Comparison of ENCODE assay signal across 30 cellular contexts in genomic region chr13:102470283-102470920, GRCh38.
"Had no signal": no experiment of that assay in that cellular context is flagged by ENCODE, and none has a peak within 500 bp of the region (broad histone marks: within the 10 kb centered on the region; RNA-seq: fewer than 3 reads in every experiment).

No MANE protein-coding gene starts in this region.

- ATAC-seq: activated naive CD8-positive, alpha-beta T cell treated with anti-CD3 and anti-CD28 coated beads, Interleukin-2, amount 50 U/mL, for 24 hours; gastrocnemius medialis; natural killer cell treated with Interleukin-12 subunit alpha and Interleukin-12 subunit beta and Interleukin-15 and Interleukin-18, amount 100 ng/mL, for 72 hours; right lobe of liver; stimulated activated naive B cell treated with anti-CD40 and anti-IgM and Interleukin-4, amounts not matched to agents 10 μg/mL and 1 μg/mL and 100 μg/mL, for 72 hours; T-helper 17 cell; upper lobe of right lung had no signal

- H3K27ac Mint-ChIP-seq: activated CD4-positive, alpha-beta memory T cell treated with anti-CD3 and anti-CD28 coated beads, Interleukin-2, amount 10 ng/mL, durations not matched to agents 7 days and 5 days; activated CD4-positive, alpha-beta T cell treated with anti-CD3 and anti-CD28 coated beads, Interleukin-2, amount 10 ng/mL, durations not matched to agents 7 days and 5 days; activated naive CD4-positive, alpha-beta T cell treated with anti-CD3 and anti-CD28 coated beads, Interleukin-2, amount 50 U/mL, for 24 hours; activated naive CD8-positive, alpha-beta T cell treated with anti-CD3 and anti-CD28 coated beads, Interleukin-2, amount 50 U/mL, for 24 hours; activated T-cell treated with anti-CD3 and anti-CD28 coated beads, Interleukin-2, amount 50 U/mL, for 24 hours; dendritic cell treated with granulocyte-macrophage colony-stimulating factor and Interleukin-4, amounts not matched to agents 40 ng/mL and 50 ng/mL, for 4 days; natural killer cell treated with Interleukin-12 subunit alpha and Interleukin-12 subunit beta and Interleukin-15 and Interleukin-18, amount 100 ng/mL, for 72 hours; progenitor cell of endocrine pancreas; stimulated activated naive B cell treated with anti-CD40 and anti-IgM and Interleukin-4, amounts not matched to agents 10 μg/mL and 1 μg/mL and 100 μg/mL, for 72 hours; T-helper 17 cell had no signal

- H3K36me3 Mint-ChIP-seq: activated naive CD4-positive, alpha-beta T cell treated with anti-CD3 and anti-CD28 coated beads, Interleukin-2, amount 50 U/mL, for 24 hours; natural killer cell treated with Interleukin-12 subunit alpha and Interleukin-12 subunit beta and Interleukin-15 and Interleukin-18, amount 100 ng/mL, for 72 hours; stimulated activated naive B cell treated with anti-CD40 and anti-IgM and Interleukin-4, amounts not matched to agents 10 μg/mL and 1 μg/mL and 100 μg/mL, for 72 hours had no signal

- H3K79me2 ChIP-seq: hepatocyte had no signal

- H3K36me3 ChIP-seq: breast epithelium, esophagus squamous epithelium, gastrocnemius medialis, left ventricle myocardium inferior, ovary, right lobe of liver, stomach, thyroid gland, upper lobe of right lung had no signal

- H3K9me3 Mint-ChIP-seq: activated CD4-positive, alpha-beta memory T cell treated with anti-CD3 and anti-CD28 coated beads, Interleukin-2, amount 10 ng/mL, durations not matched to agents 7 days and 5 days; activated CD4-positive, alpha-beta T cell treated with anti-CD3 and anti-CD28 coated beads, Interleukin-2, amount 10 ng/mL, durations not matched to agents 7 days and 5 days; activated naive CD4-positive, alpha-beta T cell treated with anti-CD3 and anti-CD28 coated beads, Interleukin-2, amount 50 U/mL, for 24 hours; activated naive CD8-positive, alpha-beta T cell treated with anti-CD3 and anti-CD28 coated beads, Interleukin-2, amount 50 U/mL, for 24 hours; activated T-cell treated with anti-CD3 and anti-CD28 coated beads, Interleukin-2, amount 50 U/mL, for 24 hours; dendritic cell treated with granulocyte-macrophage colony-stimulating factor and Interleukin-4, amounts not matched to agents 40 ng/mL and 50 ng/mL, for 4 days; natural killer cell treated with Interleukin-12 subunit alpha and Interleukin-12 subunit beta and Interleukin-15 and Interleukin-18, amount 100 ng/mL, for 72 hours had no signal

- H3K4me2 ChIP-seq: hepatocyte had no signal

- H3K27ac ChIP-seq: breast epithelium, epithelial cell of prostate, esophagus squamous epithelium, gastrocnemius medialis, hepatocyte, left ventricle myocardium inferior, ovary, right lobe of liver, skin epidermis, stomach, thyroid gland, upper lobe of right lung had no signal

- H3K4me3 Mint-ChIP-seq: activated CD4-positive, alpha-beta memory T cell treated with anti-CD3 and anti-CD28 coated beads, Interleukin-2, amount 10 ng/mL, durations not matched to agents 7 days and 5 days; activated CD4-positive, alpha-beta T cell treated with anti-CD3 and anti-CD28 coated beads, Interleukin-2, amount 10 ng/mL, durations not matched to agents 7 days and 5 days; activated naive CD4-positive, alpha-beta T cell treated with anti-CD3 and anti-CD28 coated beads, Interleukin-2, amount 50 U/mL, for 24 hours; activated naive CD8-positive, alpha-beta T cell treated with anti-CD3 and anti-CD28 coated beads, Interleukin-2, amount 50 U/mL, for 24 hours; activated T-cell treated with anti-CD3 and anti-CD28 coated beads, Interleukin-2, amount 50 U/mL, for 24 hours; dendritic cell treated with granulocyte-macrophage colony-stimulating factor and Interleukin-4, amounts not matched to agents 40 ng/mL and 50 ng/mL, for 4 days; natural killer cell treated with Interleukin-12 subunit alpha and Interleukin-12 subunit beta and Interleukin-15 and Interleukin-18, amount 100 ng/mL, for 72 hours; stimulated activated naive B cell treated with anti-CD40 and anti-IgM and Interleukin-4, amounts not matched to agents 10 μg/mL and 1 μg/mL and 100 μg/mL, for 72 hours; T-helper 17 cell had no signal

- H3K4me3 ChIP-seq: breast epithelium, esophagus squamous epithelium, gastrocnemius medialis, hepatocyte, left ventricle myocardium inferior, lung, ovary, right lobe of liver, skin epidermis, stomach, thyroid gland, upper lobe of right lung had no signal

- DNase-seq: activated CD4-positive, alpha-beta memory T cell treated with anti-CD3 and anti-CD28 coated beads, Interleukin-2, amount 10 ng/mL, durations not matched to agents 7 days and 5 days; activated CD4-positive, alpha-beta T cell treated with anti-CD3 and anti-CD28 coated beads for 1 hour; activated CD4-positive, alpha-beta T cell treated with anti-CD3 and anti-CD28 coated beads, Interleukin-2, amount 10 ng/mL, durations not matched to agents 7 days and 5 days; activated CD8-positive, alpha-beta memory T cell treated with anti-CD3 and anti-CD28 coated beads, Interleukin-2, amount 50 U/mL, for 48 hours; activated gamma-delta T cell treated with Interleukin-2 at 50 U/mL for 16 hours; activated naive CD8-positive, alpha-beta T cell treated with anti-CD3 and anti-CD28 coated beads, Interleukin-2, amount 50 U/mL, for 24 hours; activated T-cell treated with anti-CD3 and anti-CD28 coated beads, Interleukin-2, amount 50 U/mL, for 24 hours; amygdala; central memory CD4-positive, alpha-beta T cell; esophagus squamous epithelium; gastrocnemius medialis; islet precursor cell; left ventricle myocardium inferior; mesendoderm; ovary; right lobe of liver; stimulated activated naive B cell treated with anti-CD40 and anti-IgM and Interleukin-4, amounts not matched to agents 10 μg/mL and 1 μg/mL and 100 μg/mL, for 72 hours; stomach; T-helper 17 cell; thyroid gland; upper lobe of right lung had no signal

- H3K4me1 ChIP-seq: breast epithelium, esophagus squamous epithelium, gastrocnemius medialis, left ventricle myocardium inferior, right lobe of liver, thyroid gland, upper lobe of right lung had no signal

- H2AFZ ChIP-seq: hepatocyte had no signal

- H3K27me3 ChIP-seq: breast epithelium, esophagus squamous epithelium, gastrocnemius medialis, hepatocyte, ovary, right lobe of liver, thyroid gland had no signal

- H3K4me1 Mint-ChIP-seq: activated CD4-positive, alpha-beta memory T cell treated with anti-CD3 and anti-CD28 coated beads, Interleukin-2, amount 10 ng/mL, durations not matched to agents 7 days and 5 days; activated CD4-positive, alpha-beta T cell treated with anti-CD3 and anti-CD28 coated beads, Interleukin-2, amount 10 ng/mL, durations not matched to agents 7 days and 5 days; activated naive CD4-positive, alpha-beta T cell treated with anti-CD3 and anti-CD28 coated beads, Interleukin-2, amount 50 U/mL, for 24 hours; activated naive CD8-positive, alpha-beta T cell treated with anti-CD3 and anti-CD28 coated beads, Interleukin-2, amount 50 U/mL, for 24 hours; stimulated activated naive B cell treated with anti-CD40 and anti-IgM and Interleukin-4, amounts not matched to agents 10 μg/mL and 1 μg/mL and 100 μg/mL, for 72 hours; T-helper 17 cell had no signal

- H3K27me3 Mint-ChIP-seq: dendritic cell treated with granulocyte-macrophage colony-stimulating factor and Interleukin-4, amounts not matched to agents 40 ng/mL and 50 ng/mL, for 4 days; progenitor cell of endocrine pancreas had no signal

- H3K9me3 ChIP-seq: breast epithelium, esophagus squamous epithelium, gastrocnemius medialis, left ventricle myocardium inferior, ovary, right lobe of liver, stomach, thyroid gland, upper lobe of right lung had no signal
